10 cellular contexts compared by ENCODE assay signal in the genomic region with DNA sequence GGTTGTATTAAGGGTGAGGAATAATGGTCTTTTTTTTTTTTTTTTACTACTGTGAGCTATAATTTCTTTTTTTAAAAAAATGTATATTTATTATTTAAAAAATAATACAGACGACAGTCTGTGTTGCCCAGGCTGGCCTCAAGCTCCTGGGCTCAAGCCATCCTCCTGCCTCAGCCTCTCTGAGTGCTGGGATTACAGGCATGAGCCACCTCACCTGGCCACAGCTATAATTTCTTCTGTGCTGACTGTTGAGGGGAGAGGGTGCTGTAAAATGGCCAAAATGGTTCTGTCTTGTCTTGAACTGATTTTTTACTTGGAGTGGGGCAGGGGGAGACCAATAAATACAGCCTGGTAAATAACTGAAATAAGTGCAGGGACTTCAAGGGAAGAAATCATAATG. TPM values are rescaled to one million over a fixed set of nuclear protein-coding genes. Genes with fewer than 3 reads are reported as not detected.
A peak's percentile ranks its signal among the peaks of the same experiment; 100 is the strongest.
DNase-seq lines count a peak whose midpoint lies in the region; ATAC-seq, FAIRE-seq and TF ChIP-seq lines count a peak whose summit lies in the region.
"Had no signal": no experiment of that assay in that cellular context is flagged by ENCODE, and none has a peak within 500 bp of the region (broad histone marks: within the 10 kb centered on the region; RNA-seq: fewer than 3 reads in every experiment).

No MANE protein-coding gene starts in this region.

- intact Hi-C loops in activated B cell treated with CpG ODN at 0.5 μM for 24 hours (cut with micrococcal nuclease) = loop anchor here (10.0 kb wide), 1 partner anchor 407 kb away; a partner anchor contains a TSS

- H2AFZ ChIP-seq in H9 (ENCODE audit: low read length) = no peak overlapping the region

- H3K27ac Mint-ChIP-seq in H9 (peak overlapping the region in 2 of 3 experiments; percentile 89 to 90; a peak in 4 of 7 replicates), activated B cell treated with CpG ODN at 0.5 μM for 24 hours (no peak overlapping the region)

- FAIRE-seq in urothelium cell line (lab: Jason Lieb, UNC) = no peak
- FAIRE-seq: colon had no signal

- no peak overlapping the region for H2AK5ac ChIP-seq in H9 (ENCODE audit: insufficient read length, low read length)

- H3K36me3 Mint-ChIP-seq in H9 (ENCODE audit: insufficient read depth in 1 of 3, low read depth in 3 of 3) (peaks cover 79 to 88% (median 87%) of the 10 kb centered on the region in 3 experiments), activated B cell treated with CpG ODN at 0.5 μM for 24 hours (ENCODE audit: low read depth) (peaks cover 87% of the 10 kb centered on the region)

- no peak overlapping the region for H4K8ac ChIP-seq in H9 (replicated peaks; ENCODE audit: insufficient read length, low read depth, low read length)

- peaks cover 65% of the 10 kb centered on the region for H3K79me2 ChIP-seq in H9 (ENCODE audit: insufficient read depth, low read length)

- H2BK15ac ChIP-seq in H9 (ENCODE audit: low read depth, low read length) = no peak overlapping the region

- H3K9me3 ChIP-seq in H9 (ENCODE audit: control insufficient read depth, low read depth, low read length) = no peaks in the 10 kb centered on the region
- H3K9me3 ChIP-seq in gastroesophageal sphincter = no peaks in the 10 kb centered on the region

- no peak overlapping the region for H2BK20ac ChIP-seq in H9 (ENCODE audit: low read depth, low read length, poor library complexity, severe bottlenecking)

- DNase-seq in H9 = no peak
- DNase-seq in activated B cell treated with CpG ODN at 0.5 μM for 24 hours = no peak
- no peak for DNase-seq in skeletal muscle cell (ENCODE audit: low read depth)
- DNase-seq in hippocampal formation (lab: John Stamatoyannopoulos, UW) = no peak
- no peak for DNase-seq in NCI-H187 (lab: John Stamatoyannopoulos, UW)
- DNase-seq in urothelium cell line (ENCODE audit: low spot score) = no peak
- DNase-seq: NCI-H510A treated with DMSO at 0.1 percent for 48 hours had no signal

- H3K9me3 Mint-ChIP-seq in H9 (peaks cover 12 to 15% of the 10 kb centered on the region in 2 experiments; a peak in 4 of 5 replicates), activated B cell treated with CpG ODN at 0.5 μM for 24 hours (no peaks in the 10 kb centered on the region)

- no peak overlapping the region for H2BK12ac ChIP-seq in H9 (ENCODE audit: insufficient read length, low read depth, low read length)

- no peak overlapping the region for H3K56ac ChIP-seq in H9 (ENCODE audit: insufficient read length, low read depth, low read length)

- H3K9ac ChIP-seq in H9 (ENCODE audit: extremely low read depth, insufficient read length, low read length) = no peak overlapping the region

- ATAC-seq in activated B cell treated with CpG ODN at 0.5 μM for 24 hours (ENCODE audit: low read depth) (no peak), gastroesophageal sphincter (no peak), GM18909 (IDR thresholded peaks at IDR 0.05; ENCODE audit: poor library complexity, unreplicated experiment) (no peak)

- CTCF ChIA-PET in activated B cell treated with CpG ODN at 0.5 μM for 24 hours (lab: Charles Lee) = interaction anchor here (1.3 to 2.6 kb wide), 3 partner anchors 17 to 174 kb away, joined by 3 to 11 read pairs (median 4); no protein-coding TSS in a partner anchor

- no peak for TF ChIP-seq EP300 in gastroesophageal sphincter (IDR thresholded peaks at IDR 0.05)

- H3K27me3 ChIP-seq in H9 (ENCODE audit: insufficient read depth, low read length) (no peaks in the 10 kb centered on the region), gastroesophageal sphincter (no peaks in the 10 kb centered on the region)

- H3K4me2 ChIP-seq in H9 (ENCODE audit: insufficient read depth, insufficient read length, low read length) = peak overlapping the region; percentile 82

- peaks cover 20 to 62% of the 10 kb centered on the region in 2 donors for H3K36me3 ChIP-seq in gastroesophageal sphincter

- peaks cover 10% of the 10 kb centered on the region for H3K23me2 ChIP-seq in H9 (ENCODE audit: insufficient read length, low read depth, low read length, poor library complexity, severe bottlenecking)

- no peak for TF ChIP-seq POLR2A in gastroesophageal sphincter (IDR thresholded peaks at IDR 0.05)

- POLR2A ChIA-PET in activated B cell treated with CpG ODN at 0.5 μM for 24 hours (lab: Charles Lee) = interaction anchor here (0.6 to 6.7 kb wide), 11 partner anchors 9 to 1345 kb away, joined by 3 to 83 read pairs (median 4); a partner anchor contains a TSS

- H4K5ac ChIP-seq in H9 (ENCODE audit: insufficient read length, low read depth, low read length) = no peak overlapping the region

- H3K4me1 ChIP-seq in H9 (ENCODE audit: insufficient read depth, low read length) = peaks cover 2% of the 10 kb centered on the region; the same call in 1 of the 2 replicates
- peaks cover 27 to 72% (median 33%) of the 10 kb centered on the region in 3 donors for H3K4me1 ChIP-seq in gastroesophageal sphincter

- no peak overlapping the region for H2BK5ac ChIP-seq in H9 (ENCODE audit: insufficient read length, low read length)

- no peak overlapping the region for H3K18ac ChIP-seq in H9 (ENCODE audit: insufficient read length, low read depth, low read length)

- H3K79me1 ChIP-seq in H9 (ENCODE audit: insufficient read depth, low read depth, low read length, poor library complexity, severe bottlenecking) = no peaks in the 10 kb centered on the region

- H3K14ac ChIP-seq in H9 (ENCODE audit: insufficient read depth, low read length) = no peak overlapping the region

- no peak overlapping the region for H3K4ac ChIP-seq in H9 (ENCODE audit: low read depth, low read length)

- H3K4me1 Mint-ChIP-seq in H9 = peaks cover 39 to 42% of the 10 kb centered on the region in 2 experiments
- H3K4me1 Mint-ChIP-seq in activated B cell treated with CpG ODN at 0.5 μM for 24 hours = peaks cover 61% of the 10 kb centered on the region

- TF ChIP-seq CTCF in H9 (conservative IDR thresholded peaks at IDR 0.05) (no peak), activated B cell treated with CpG ODN at 0.5 μM for 24 hours (IDR thresholded peaks at IDR 0.05) (no peak), gastroesophageal sphincter (IDR thresholded peaks at IDR 0.05) (no peak)

- H3T11ph ChIP-seq in H9 (ENCODE audit: low read length) = no peak overlapping the region

- H3K4me3 Mint-ChIP-seq in H9 = peak overlapping the region; percentile 94 to 97
- peak overlapping the region; percentile 96 for H3K4me3 Mint-ChIP-seq in activated B cell treated with CpG ODN at 0.5 μM for 24 hours

- no peak overlapping the region for H2BK120ac ChIP-seq in H9 (ENCODE audit: low read depth, low read length, poor library complexity, severe bottlenecking)

- no peak overlapping the region for H3K23ac ChIP-seq in H9 (ENCODE audit: insufficient read length, low read depth, low read length)

- H3K27me3 Mint-ChIP-seq in H9 (ENCODE audit: low read depth) (peaks cover 4% of the 10 kb centered on the region), activated B cell treated with CpG ODN at 0.5 μM for 24 hours (no peaks in the 10 kb centered on the region)

- H4K20me1 ChIP-seq in H9 (ENCODE audit: control insufficient read depth, insufficient read depth, insufficient read length) = no peaks in the 10 kb centered on the region

- H3K27ac ChIP-seq in H9 (ENCODE audit: insufficient read length, low read depth, low read length) (no peak overlapping the region), gastroesophageal sphincter (peak overlapping the region in 2 of 4 donors; percentile 92 to 98)

- WGBS in H9 (ENCODE audit: extremely low coverage, insufficient read length, low lambda C conversion rate) = no CpG with 5 or more reads among the region's 1 CpG
- 0% methylated on average over 1 of the region's 1 CpG for WGBS in gastroesophageal sphincter (ENCODE audit: low coverage in 1 of 2), 2 donors

- H4K91ac ChIP-seq in H9 (ENCODE audit: insufficient read length, low read depth, low read length) = no peak overlapping the region

- peak overlapping the region; percentile 68 to 96 for H3K4me3 ChIP-seq in gastroesophageal sphincter
- H3K4me3 ChIP-seq in skeletal muscle cell (ENCODE audit: low read depth, low read length) = peak overlapping the region; percentile 80

RNA-seq across cellular contexts. Expression of a gene that starts 3.6 kb away (rescaled TPM):
- total RNA-seq in H9 (2021) (954 and 960 TPM in 2 replicates), activated B cell treated with CpG ODN at 0.5 μM for 24 hours (421 and 494 TPM in 2 replicates), gastroesophageal sphincter (100 to 1,000 TPM; 108 to 195 (median 156) TPM)

RNA-seq across cellular contexts. Expression of a gene that starts 50.5 kb away (rescaled TPM):
- total RNA-seq in H9 (2021) = 17.5 TPM in 2 replicates
- 23.2 and 26.1 TPM in 2 replicates for total RNA-seq in activated B cell treated with CpG ODN at 0.5 μM for 24 hours
- 10 to 100 TPM; 20.5 to 51.0 (median 40.6) TPM for total RNA-seq in gastroesophageal sphincter
